ENCODE assay signal across 2 cellular contexts in genomic region chr3:99544819-99545281, GRCh38.
TF ChIP-seq lines count a peak whose summit lies in the region.

No MANE protein-coding gene starts in this region.

TF ChIP-seq in liver, 16 proteins besides CTCF, POLR2A, EP300 and RAD21 (continued from another document):
- TF ChIP-seq REST (IDR thresholded peaks at IDR 0.05) (no peak), SP1 (IDR thresholded peaks at IDR 0.05) (no peak), YY1 (IDR thresholded peaks at IDR 0.05) (no peak), TAF1 (conservative IDR thresholded peaks at IDR 0.05) (no peak), GABPA (IDR thresholded peaks at IDR 0.05 in 1 of 2, conservative IDR thresholded peaks at IDR 0.05 in 1 of 2) (no peak)

TF ChIP-seq in HepG2, 621 proteins besides CTCF, POLR2A, EP300 and RAD21 (continued from another document):
- TF ChIP-seq E2F2 (CRISPR knock-in tag; IDR thresholded peaks at IDR 0.05; ENCODE audit: borderline replicate concordance) (no peak), ZNF317 (CRISPR knock-in tag; IDR thresholded peaks at IDR 0.05) (no peak), GZF1 (CRISPR knock-in tag; IDR thresholded peaks at IDR 0.05) (no peak), FOXA1 (IDR thresholded peaks at IDR 0.05) (no peak), FOXA1 (CRISPR knock-in tag; IDR thresholded peaks at IDR 0.05) (no peak), DDIT3 (CRISPR knock-in tag; IDR thresholded peaks at IDR 0.05) (no peak), MYNN (CRISPR knock-in tag; IDR thresholded peaks at IDR 0.05; ENCODE audit: low read depth) (no peak), MED8 (CRISPR knock-in tag; IDR thresholded peaks at IDR 0.05; ENCODE audit: insufficient replicate concordance) (no peak), ARID3A (IDR thresholded peaks at IDR 0.05; ENCODE audit: low read depth, low read length) (no peak), ZNF501 (CRISPR knock-in tag; IDR thresholded peaks at IDR 0.05) (no peak), ZNF451 (CRISPR knock-in tag; IDR thresholded peaks at IDR 0.05) (no peak)
